27 cellular contexts compared by ENCODE assay signal in the genomic region with DNA sequence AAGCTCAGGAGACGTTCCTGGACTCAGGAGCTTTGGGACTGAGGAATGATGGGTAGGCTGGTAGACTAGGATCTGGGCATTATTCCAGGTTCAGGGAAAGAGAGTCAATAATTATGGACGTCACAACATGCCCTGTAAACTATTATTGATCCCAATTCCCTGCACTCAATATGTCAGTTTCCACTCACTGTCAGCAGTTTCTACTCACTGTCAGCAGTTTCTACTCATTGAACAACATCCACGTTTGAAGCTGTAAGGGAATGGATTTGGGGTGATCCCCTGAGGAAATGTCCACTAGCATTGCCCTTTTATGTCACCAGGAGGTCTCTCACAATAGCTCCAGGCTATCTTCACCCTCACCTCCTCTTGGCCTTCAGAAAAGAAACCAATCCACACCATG.
"Had no signal": no experiment of that assay in that cellular context is flagged by ENCODE, and none has a peak within 500 bp of the region (broad histone marks: within the 10 kb centered on the region; RNA-seq: fewer than 3 reads in every experiment).

No MANE protein-coding gene starts in this region.

- FAIRE-seq: colon, endometrium, islet of Langerhans, keratinocyte had no signal

- H3K4me1 ChIP-seq: esophagus squamous epithelium, gastrocnemius medialis, heart right ventricle, left lung, lower lobe of right lung had no signal

- H3K27ac ChIP-seq: coronary artery, dorsolateral prefrontal cortex, epithelial cell of prostate, esophagus squamous epithelium, gastrocnemius medialis, heart right ventricle, left lung, lower lobe of right lung had no signal

- H3K4me3 Mint-ChIP-seq: mesothelial cell of epicardium had no signal

- H3K4me3 ChIP-seq: coronary artery, dorsolateral prefrontal cortex, esophagus squamous epithelium, gastrocnemius medialis, heart right ventricle, left lung, lower lobe of right lung, mucosa of descending colon had no signal

- H3K27ac Mint-ChIP-seq: mesothelial cell of epicardium had no signal

- DNase-seq: dermis blood vessel endothelial cell; dorsolateral prefrontal cortex; effector CD4-positive, alpha-beta T cell; effector memory CD4-positive, alpha-beta T cell; erythroblast; esophagus squamous epithelium; foreskin fibroblast; foreskin melanocyte; gastrocnemius medialis; glutamatergic neuron; head of caudate nucleus; heart right ventricle; hippocampal formation; left cardiac atrium; left lung; left ventricle myocardium superior; lower lobe of right lung; mesenchymal stem cell; mucosa of descending colon had no signal

- H3K27me3 ChIP-seq: dorsolateral prefrontal cortex, gastrocnemius medialis, heart right ventricle, left lung had no signal

- ATAC-seq: esophagus mucosa, gastrocnemius medialis, heart right ventricle, left cardiac atrium, left lung, left ventricle myocardium superior, lower lobe of right lung, mucosa of descending colon had no signal

- H3K36me3 ChIP-seq: esophagus squamous epithelium, gastrocnemius medialis, heart right ventricle, left lung, lower lobe of right lung had no signal
